8 cellular contexts compared by ENCODE assay signal in genomic region chr16:20740901-20741491, GRCh38. TPM values are rescaled to one million over a fixed set of nuclear protein-coding genes. Genes with fewer than 3 reads are reported as not detected.
DNase-seq lines count a peak whose midpoint lies in the region; ATAC-seq, FAIRE-seq and TF ChIP-seq lines count a peak whose summit lies in the region.

No MANE protein-coding gene starts in this region.

- peak overlapping the region; percentile 92 for H3K4me2 ChIP-seq in OCI-LY1 (ENCODE audit: low read length)

- H2AFZ ChIP-seq in OCI-LY1 (ENCODE audit: low read length): no peak overlapping the region

- H3K4me3 ChIP-seq in OCI-LY1 (ENCODE audit: low read depth, low read length, poor library complexity, severe bottlenecking): peak overlapping the region; percentile 76
- H3K4me3 ChIP-seq in epithelial cell of proximal tubule (ENCODE audit: low read depth, low read length): peak overlapping the region; percentile 92

- peaks cover 13% of the 10 kb centered on the region for H3K79me2 ChIP-seq in OCI-LY1 (ENCODE audit: insufficient read depth, low read length)

- H3K9me3 Mint-ChIP-seq in Calu3 (ENCODE audit: low read depth, unreplicated experiment): no peaks in the 10 kb centered on the region

- no peak for FAIRE-seq in HTR-8/SVneo (lab: Jason Lieb, UNC)

- BruUV-seq in Calu3 (replicated peaks; lab: Mats Ljungman, UMichigan): no TSS peak

- no peaks in the 10 kb centered on the region for H3K9me3 ChIP-seq in OCI-LY1 (ENCODE audit: low read length)

- peaks cover 13% of the 10 kb centered on the region for H3K4me1 ChIP-seq in OCI-LY1 (ENCODE audit: insufficient read depth, low read length, severe bottlenecking)

- ATAC-seq in GM21423 (IDR thresholded peaks at IDR 0.05; ENCODE audit: unreplicated experiment): peak; percentile 80

- DNase-seq in Calu3 (peak; percentile 92), HTR-8/SVneo (ENCODE audit: insufficient read length, low spot score) (peak; percentile 76), activated T-cell treated with anti-CD3 and anti-CD28 coated beads for 4 hours (peak; percentile 86), epithelial cell of proximal tubule (ENCODE audit: low read depth) (no peak), mucosa of gallbladder (ENCODE audit: low spot score) (peak; percentile 90)
- peak; percentile 88 for DNase-seq in stimulated activated CD8-positive, alpha-beta memory T cell treated with anti-CD3 and anti-CD28 coated beads, Interleukin-4, amount 100 ng/mL, for 24 hours (ENCODE audit: low read depth)

- intact Hi-C loops in Calu3 (cut with micrococcal nuclease; ENCODE audit: unreplicated experiment): no loop called here

- no peaks in the 10 kb centered on the region for H3K27me3 Mint-ChIP-seq in Calu3 (ENCODE audit: unreplicated experiment)

- CTCF ChIA-PET in Calu3 (lab: Charles Lee): interaction anchor here (0.6 to 2.2 kb wide), 5 partner anchors 23 to 120 kb away, joined by 3 to 15 read pairs (median 3); partner anchors contain the start of gene ACSM3

- peak overlapping the region; percentile 94 for H3K9ac ChIP-seq in OCI-LY1 (ENCODE audit: low read length)

- peak overlapping the region; percentile 26 for H3K27ac ChIP-seq in OCI-LY1 (ENCODE audit: low read depth, low read length, poor library complexity, severe bottlenecking)

- H3K9me2 ChIP-seq in OCI-LY1 (ENCODE audit: low read depth, low read length): no peaks in the 10 kb centered on the region

- H4K20me1 ChIP-seq in OCI-LY1 (ENCODE audit: insufficient read depth, low read length): peaks cover 3% of the 10 kb centered on the region

- peak overlapping the region; percentile 81 for H3K4me3 Mint-ChIP-seq in Calu3 (ENCODE audit: low read depth, unreplicated experiment)

- H3K36me3 Mint-ChIP-seq in Calu3 (ENCODE audit: insufficient read depth, unreplicated experiment): peaks cover 47% of the 10 kb centered on the region

- TF ChIP-seq CTCF in Calu3 (IDR thresholded peaks at IDR 0.05; ENCODE audit: unreplicated experiment) (no peak), OCI-LY1 (IDR thresholded peaks at IDR 0.05; ENCODE audit: low read length) (no peak), epithelial cell of proximal tubule (conservative IDR thresholded peaks at IDR 0.05; ENCODE audit: low read depth, low read length) (no peak)

- no peaks in the 10 kb centered on the region for H3F3A ChIP-seq in OCI-LY1 (ENCODE audit: insufficient read depth, low read length)

- H3K27ac Mint-ChIP-seq in Calu3 (ENCODE audit: unreplicated experiment): peak overlapping the region; percentile 66

- no peaks in the 10 kb centered on the region for H3K4me1 Mint-ChIP-seq in Calu3 (ENCODE audit: low read depth, unreplicated experiment)

- peaks cover 30% of the 10 kb centered on the region for H3K36me3 ChIP-seq in OCI-LY1 (ENCODE audit: insufficient read depth, low read length)

- no peaks in the 10 kb centered on the region for H3K27me3 ChIP-seq in OCI-LY1 (ENCODE audit: insufficient read depth, low read length)

RNA-seq across cellular contexts. Expression of gene THUMPD1, which starts 0.6 kb away (rescaled TPM):
- 45.4 and 46.1 TPM in 2 replicates for total RNA-seq in Calu3 (2022)
- 18.6 and 52.2 TPM in 2 replicates for total RNA-seq in epithelial cell of proximal tubule
- total RNA-seq in mucosa of gallbladder: 40.7 TPM

RNA-seq across cellular contexts. Expression of gene ACSM3, which starts 22.8 kb away (rescaled TPM):
- total RNA-seq in Calu3 (2022) (49.5 and 65.0 TPM in 2 replicates), epithelial cell of proximal tubule (3.5 and 5.9 TPM in 2 replicates), mucosa of gallbladder (11.0 TPM)

RNA-seq across cellular contexts. Expression of gene ACSM1, which starts 43.5 kb away (rescaled TPM):
- 0.64 and 0.93 TPM in 2 replicates for total RNA-seq in Calu3 (2022)
- total RNA-seq in epithelial cell of proximal tubule: 0.22 TPM in 1 of 2 replicates, not detected in the other
- total RNA-seq in mucosa of gallbladder: 0.20 TPM
